13 cellular contexts compared by ENCODE assay signal in genomic region chr5:19626218-19626617, GRCh38.
DNase-seq lines count a peak whose midpoint lies in the region; ATAC-seq lines count a peak whose summit lies in the region.
"Had no signal": no experiment of that assay in that cellular context is flagged by ENCODE, and none has a peak within 500 bp of the region (broad histone marks: within the 10 kb centered on the region; RNA-seq: fewer than 3 reads in every experiment).

No MANE protein-coding gene starts in this region.

- no peak for DNase-seq in left ventricle myocardium superior
- DNase-seq in cardiac septum (ENCODE audit: low spot score) = no peak
- peak; percentile 62 for DNase-seq in amniotic epithelial cell (ENCODE audit: low read depth)
- no peak for DNase-seq in sciatic nerve (ENCODE audit: low spot score)
- DNase-seq in CD1c-positive myeloid dendritic cell (ENCODE audit: extremely low spot score) = no peak
- DNase-seq: Calu3; CD4-positive, alpha-beta T cell; DMS 273 treated with DMSO at 0.1 percent for 48 hours; H7; Karpas-422 had no signal

- intact Hi-C loops in left ventricle myocardium superior (cut with micrococcal nuclease) = no loop called here
- intact Hi-C loops in cardiac septum (cut with DNase I) = no loop called here
- intact Hi-C loops in sciatic nerve (cut with DNase I) = no loop called here

- ATAC-seq in left ventricle myocardium superior (peak; percentile 37), sciatic nerve (peak; percentile 96), HG03521 (IDR thresholded peaks at IDR 0.05; ENCODE audit: unreplicated experiment) (no peak), HG03439 (IDR thresholded peaks at IDR 0.05; ENCODE audit: unreplicated experiment) (no peak)
- ATAC-seq: K562 had no signal

Comparison
In these comparisons a context has a peak if more than half of its experiments do, and no peak if none do; other contexts are left out.
1. ATAC-seq: peak in left ventricle myocardium superior (single experiment) and sciatic nerve (single experiment); none in HG03521 (single experiment) and HG03439 (single experiment).